ENCODE assay signal across 19 cellular contexts in the genomic region with DNA sequence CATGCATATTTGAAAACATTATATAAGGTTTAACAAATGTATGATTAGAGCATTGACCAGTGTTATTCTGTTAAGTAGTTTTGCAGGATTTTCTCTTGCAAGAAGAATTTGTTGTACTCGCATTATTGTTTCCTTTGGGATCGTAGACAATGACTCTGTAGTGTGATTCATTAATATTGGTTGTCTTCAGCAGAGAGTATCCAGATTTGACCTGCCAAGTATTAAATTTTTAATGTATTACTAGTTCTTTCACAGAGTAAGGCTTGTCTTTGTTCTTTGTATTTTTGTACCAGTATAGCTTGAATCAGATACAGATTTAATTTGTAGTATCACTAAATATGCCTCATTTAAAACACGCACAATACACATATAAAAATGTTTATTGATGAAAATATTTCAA.
"Had no signal": no experiment of that assay in that cellular context is flagged by ENCODE, and none has a peak within 500 bp of the region (broad histone marks: within the 10 kb centered on the region; RNA-seq: fewer than 3 reads in every experiment).

No MANE protein-coding gene starts in this region.

- H3K4me1 ChIP-seq: right lobe of liver had no signal

- FAIRE-seq: colon, endometrium had no signal

- H3K27me3 ChIP-seq: right lobe of liver, stomach had no signal

- H3K36me3 ChIP-seq: lower lobe of right lung, prostate gland, right lobe of liver, stomach, WERI-Rb-1 had no signal

- DNase-seq: activated CD4-positive, alpha-beta memory T cell treated with anti-CD3 and anti-CD28 coated beads for 36 hours; activated CD8-positive, alpha-beta memory T cell treated with anti-CD3 and anti-CD28 coated beads, Interleukin-2, amount 10 ng/mL, durations not matched to agents 7 days and 5 days; activated effector memory CD4-positive, alpha-beta T cell treated with Interleukin-2 at 50 U/mL for 16 hours; activated naive CD4-positive, alpha-beta T cell treated with anti-CD3 and anti-CD28 coated beads, Interleukin-2, amount 50 U/mL, for 16 hours; activated T-cell treated with anti-CD3 and anti-CD28 coated beads, Interleukin-2, amount 50 U/mL, for 4 hours; glutamatergic neuron; hypothalamus; left cardiac atrium; lower lobe of right lung; nephron progenitor cell; right lobe of liver; stimulated activated CD4-positive, alpha-beta T cell treated with anti-CD3 and anti-CD28 coated beads, Interleukin-1b, Interleukin-23, amount 100 ng/mL, for 48 hours; stomach; T-helper 17 cell; WERI-Rb-1 had no signal

- ATAC-seq: activated CD8-positive, alpha-beta memory T cell treated with anti-CD3 and anti-CD28 coated beads, Interleukin-2, amount 10 ng/mL, durations not matched to agents 7 days and 5 days; activated T-cell treated with anti-CD3 and anti-CD28 coated beads, Interleukin-2, amount 50 U/mL, for 4 hours; esophagus mucosa; left cardiac atrium; lower lobe of right lung; right lobe of liver; T-helper 17 cell had no signal

- H3K9me3 ChIP-seq: lower lobe of right lung, prostate gland, right lobe of liver, stomach had no signal

- H3K27ac ChIP-seq: lower lobe of right lung, prostate gland, right lobe of liver, stomach, WERI-Rb-1 had no signal

- H3K4me3 ChIP-seq: lower lobe of right lung, prostate gland, right lobe of liver, stomach had no signal
